Comparison of ENCODE assay signal across 12 cellular contexts in genomic region chr1:94721240-94721639, GRCh38.
DNase-seq lines count a peak whose midpoint lies in the region; ATAC-seq and TF ChIP-seq lines count a peak whose summit lies in the region.
"Had no signal": no experiment of that assay in that cellular context is flagged by ENCODE, and none has a peak within 500 bp of the region (broad histone marks: within the 10 kb centered on the region; RNA-seq: fewer than 3 reads in every experiment).

No MANE protein-coding gene starts in this region.

- no peaks in the 10 kb centered on the region for H3K36me3 ChIP-seq in neutrophil
- H3K36me3 ChIP-seq: HAP-1 had no signal

- peaks cover 77 to 90% of the 10 kb centered on the region in 2 experiments for H3K4me1 ChIP-seq in neutrophil (ENCODE audit: control insufficient read depth in 1 of 2, insufficient read depth in 1 of 2, low read depth in 1 of 2, low read length in 1 of 2)
- H3K4me1 ChIP-seq: HAP-1 had no signal

- CTCF ChIA-PET in MCF 10A (lab: Yijun Ruan, JAX) = no interaction called here

- no peak for TF ChIP-seq CTCF in neutrophil (IDR thresholded peaks at IDR 0.05)
- no peak for TF ChIP-seq CTCF in MCF 10A (IDR thresholded peaks at IDR 0.05; ENCODE audit: unreplicated experiment)

- peaks cover 22% of the 10 kb centered on the region for H3K4me1 Mint-ChIP-seq in MCF 10A (ENCODE audit: insufficient read depth, unreplicated experiment)
- H3K4me1 Mint-ChIP-seq: activated naive CD8-positive, alpha-beta T cell treated with anti-CD3 and anti-CD28 coated beads for 36 hours had no signal

- ATAC-seq in GM18861 (IDR thresholded peaks at IDR 0.05; ENCODE audit: unreplicated experiment) (peak; percentile 40), HG02678 (IDR thresholded peaks at IDR 0.05; ENCODE audit: unreplicated experiment) (peak; percentile 62)

- H3K27ac ChIP-seq in neutrophil = peak overlapping the region; percentile 93

- peak overlapping the region; percentile 21 to 37 for H3K4me3 ChIP-seq in neutrophil (ENCODE audit: low read depth in 1 of 2, low read length in 1 of 2)
- H3K4me3 ChIP-seq: HAP-1 had no signal

- H3K36me3 Mint-ChIP-seq in MCF 10A (ENCODE audit: insufficient read depth, unreplicated experiment) = peaks cover 6% of the 10 kb centered on the region
- H3K36me3 Mint-ChIP-seq: activated naive CD8-positive, alpha-beta T cell treated with anti-CD3 and anti-CD28 coated beads for 36 hours had no signal

- no peak overlapping the region for H3K4me3 Mint-ChIP-seq in MCF 10A (ENCODE audit: unreplicated experiment)
- H3K4me3 Mint-ChIP-seq: activated naive CD8-positive, alpha-beta T cell treated with anti-CD3 and anti-CD28 coated beads for 36 hours; stimulated activated naive CD8-positive, alpha-beta T cell treated with anti-CD3 and anti-CD28 coated beads, Interleukin-15, Interleukin-2, amounts not matched to agents 100 ng/mL and 50 ng/mL, for 24 hours had no signal

- POLR2A ChIA-PET in MCF 10A (lab: Yijun Ruan, JAX) = no interaction called here

- no peaks in the 10 kb centered on the region for H3K27me3 ChIP-seq in neutrophil

- DNase-seq in NOMO-1 treated with dmso at 0.1 percent for 144 hours (lab: John Stamatoyannopoulos, UW; ENCODE audit: unreplicated experiment) = peak; percentile 89
- no peak for DNase-seq in LoVo (ENCODE audit: low spot score)
- DNase-seq in MCF 10A (ENCODE audit: unreplicated experiment) = no peak
- DNase-seq in activated CD4-positive, CD25-positive, alpha-beta regulatory T cell (lab: John Stamatoyannopoulos, UW) = no peak
- DNase-seq in HuH-7 (ENCODE audit: low spot score) = no peak
- DNase-seq: activated naive CD8-positive, alpha-beta T cell treated with anti-CD3 and anti-CD28 coated beads for 36 hours; NCI-H1930 had no signal

- no peaks in the 10 kb centered on the region for H3K9me3 ChIP-seq in neutrophil
- H3K9me3 ChIP-seq: HAP-1 had no signal

- BruUV-seq in MCF 10A (replicated peaks; lab: Mats Ljungman, UMichigan) = no TSS peak

- intact Hi-C loops in MCF 10A (cut with micrococcal nuclease) = no loop called here

- H3K27me3 Mint-ChIP-seq in MCF 10A (ENCODE audit: insufficient read depth, unreplicated experiment) = no peaks in the 10 kb centered on the region
- H3K27me3 Mint-ChIP-seq: activated naive CD8-positive, alpha-beta T cell treated with anti-CD3 and anti-CD28 coated beads for 36 hours had no signal

- no peaks in the 10 kb centered on the region for H3K9me3 Mint-ChIP-seq in MCF 10A (ENCODE audit: unreplicated experiment)
- H3K9me3 Mint-ChIP-seq: activated naive CD8-positive, alpha-beta T cell treated with anti-CD3 and anti-CD28 coated beads for 36 hours; stimulated activated naive CD8-positive, alpha-beta T cell treated with anti-CD3 and anti-CD28 coated beads, Interleukin-15, Interleukin-2, amounts not matched to agents 100 ng/mL and 50 ng/mL, for 24 hours had no signal

- no peak overlapping the region for H3K27ac Mint-ChIP-seq in MCF 10A (ENCODE audit: low read depth, unreplicated experiment)
- H3K27ac Mint-ChIP-seq: activated naive CD8-positive, alpha-beta T cell treated with anti-CD3 and anti-CD28 coated beads for 36 hours; stimulated activated naive CD8-positive, alpha-beta T cell treated with anti-CD3 and anti-CD28 coated beads, Interleukin-15, Interleukin-2, amounts not matched to agents 100 ng/mL and 50 ng/mL, for 24 hours had no signal
